Comparison of ENCODE assay signal across 10 cellular contexts in the genomic region with DNA sequence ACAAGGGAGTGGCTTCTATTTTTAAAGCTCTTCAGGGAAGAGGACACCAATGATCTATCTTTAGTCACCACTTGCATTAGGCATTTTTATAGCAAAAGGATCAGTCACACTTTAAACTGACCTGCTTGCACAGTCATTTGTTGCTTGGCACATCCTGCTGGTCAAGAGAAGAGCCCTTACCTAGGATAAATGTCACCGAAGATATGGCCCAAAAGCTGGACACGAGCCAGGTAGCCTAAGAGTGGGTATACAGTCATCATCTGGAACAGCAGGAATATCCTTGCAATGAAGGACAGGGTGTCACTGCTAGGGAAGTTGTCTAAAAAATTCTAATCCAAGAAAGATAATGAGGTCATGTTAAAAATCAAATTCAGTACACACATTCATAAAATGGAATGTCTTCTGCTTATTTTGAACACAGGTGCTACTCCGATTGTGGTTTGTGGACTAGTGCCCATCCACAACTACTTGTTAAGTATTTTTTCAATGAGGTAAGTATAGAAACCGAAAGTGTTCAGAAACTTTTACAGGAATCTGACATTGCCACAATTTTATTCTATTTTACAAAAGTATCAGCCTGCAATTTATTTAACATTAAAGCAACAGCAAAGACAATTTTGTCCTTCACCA.
DNase-seq lines count a peak whose midpoint lies in the region; ATAC-seq, FAIRE-seq and TF ChIP-seq lines count a peak whose summit lies in the region.
"Had no signal": no experiment of that assay in that cellular context is flagged by ENCODE, and none has a peak within 500 bp of the region (broad histone marks: within the 10 kb centered on the region; RNA-seq: fewer than 3 reads in every experiment).

No MANE protein-coding gene starts in this region.

- no peak for DNase-seq in K562 (ENCODE audit: extremely low read depth in 1 of 4, low spot score in 3 of 4)
- peak; percentile 36 for DNase-seq in mesenchymal stem cell
- DNase-seq in GOT3 (lab: John Stamatoyannopoulos, UW): no peak
- DNase-seq in testis: no peak
- no peak for DNase-seq in DMS153 (lab: John Stamatoyannopoulos, UW)
- DNase-seq in D721Med (ENCODE audit: insufficient read length, low spot score): no peak
- DNase-seq: activated gamma-delta T cell had no signal

- no peaks in the 10 kb centered on the region for H4K20me1 ChIP-seq in K562 (replicated peaks; ENCODE audit: control insufficient read depth, insufficient read depth, low read length)

- H3K27me3 ChIP-seq in ACC112 (ENCODE audit: insufficient read depth, low read length) (no peaks in the 10 kb centered on the region), K562 (ENCODE audit: control insufficient read depth in 2 of 2, insufficient read depth in 2 of 2, low read length in 2 of 2) (no peaks in the 10 kb centered on the region), mesenchymal stem cell (ENCODE audit: control insufficient read depth in 1 of 2, insufficient read depth in 1 of 2, low read length in 2 of 2) (no peaks in the 10 kb centered on the region), testis (no peaks in the 10 kb centered on the region)

- H3K4me1 ChIP-seq in ACC112 (ENCODE audit: control insufficient read depth, insufficient read depth, low read length, unreplicated experiment) (peaks cover 42% of the 10 kb centered on the region), K562 (replicated peaks in 1 of 2; ENCODE audit: control insufficient read depth in 2 of 2, insufficient read depth in 2 of 2, low read length in 2 of 2) (no peaks in the 10 kb centered on the region), mesenchymal stem cell (ENCODE audit: control insufficient read depth, insufficient read depth, low read depth, low read length) (no peaks in the 10 kb centered on the region), testis (peaks cover 4% of the 10 kb centered on the region)

- peak overlapping the region; percentile 24 for H2AFZ ChIP-seq in ACC112 (ENCODE audit: low read length, unreplicated experiment)
- H2AFZ ChIP-seq in K562 (ENCODE audit: low read depth, low read length): no peak overlapping the region
- no peak overlapping the region for H2AFZ ChIP-seq in mesenchymal stem cell (ENCODE audit: low read depth, low read length)

- no peaks in the 10 kb centered on the region for H3K36me3 ChIP-seq in ACC112 (ENCODE audit: insufficient read depth, low read length)
- H3K36me3 ChIP-seq in KOPT-K1 (ENCODE audit: insufficient read depth, low read length): 0 out of 2 replicates have a peak, but pooled peaks cover 7% of the 10 kb centered on the region
- H3K36me3 ChIP-seq in K562 (ENCODE audit: control insufficient read depth, insufficient read depth, low read length): no peaks in the 10 kb centered on the region
- no peaks in the 10 kb centered on the region for H3K36me3 ChIP-seq in mesenchymal stem cell (ENCODE audit: control insufficient read depth in 1 of 2, insufficient read depth in 2 of 2, low read depth in 1 of 2, low read length in 2 of 2)
- no peaks in the 10 kb centered on the region for H3K36me3 ChIP-seq in testis (ENCODE audit: low read depth, missing control alignments)

- CTCF ChIA-PET in K562 (lab: Yijun Ruan, JAX; ENCODE audit: low intra/inter-chr PET ratio): no interaction called here

- H3K9me1 ChIP-seq in K562 (ENCODE audit: control insufficient read depth, insufficient read depth, low read length): no peaks in the 10 kb centered on the region

- no peak overlapping the region for H3K18ac ChIP-seq in mesenchymal stem cell (ENCODE audit: low read depth in 1 of 2, low read length in 2 of 2)

- H3K23ac ChIP-seq in mesenchymal stem cell (ENCODE audit: low read length in 2 of 2): no peak overlapping the region

- H3K9ac ChIP-seq in K562 (ENCODE audit: insufficient read depth in 1 of 2, low read depth in 2 of 2, low read length in 2 of 2): no peak overlapping the region
- H3K9ac ChIP-seq in mesenchymal stem cell (ENCODE audit: low read length): peak overlapping the region; percentile 78

- H2AK5ac ChIP-seq in mesenchymal stem cell (ENCODE audit: low read length, severe bottlenecking): no peak overlapping the region

- H4K8ac ChIP-seq in mesenchymal stem cell (ENCODE audit: low read length): no peak overlapping the region

- H3K4ac ChIP-seq in mesenchymal stem cell (ENCODE audit: low read depth in 1 of 2, low read length in 2 of 2): no peak overlapping the region

- H3K14ac ChIP-seq in mesenchymal stem cell (ENCODE audit: low read length in 2 of 2): no peak overlapping the region

- H4K91ac ChIP-seq in mesenchymal stem cell (ENCODE audit: low read length): no peak overlapping the region

- H3K9me3 ChIP-seq in KOPT-K1 (ENCODE audit: insufficient read depth, low read length, poor library complexity, severe bottlenecking) (no peaks in the 10 kb centered on the region), K562 (replicated peaks; ENCODE audit: control insufficient read depth, insufficient read depth, low read depth, low read length) (no peaks in the 10 kb centered on the region), mesenchymal stem cell (ENCODE audit: control insufficient read depth, low read length) (no peaks in the 10 kb centered on the region), testis (no peaks in the 10 kb centered on the region)

- no peak overlapping the region for H2BK120ac ChIP-seq in mesenchymal stem cell (ENCODE audit: low read depth, low read length)

- no peak for TF ChIP-seq POLR2A in K562 (conservative IDR thresholded peaks at IDR 0.05)
- TF ChIP-seq POLR2A in testis (IDR thresholded peaks at IDR 0.05): no peak

- H3K4me3 ChIP-seq in ACC112 (ENCODE audit: low read depth, low read length) (peak overlapping the region; percentile 63), K562 (no peak overlapping the region), mesenchymal stem cell (ENCODE audit: insufficient read depth in 1 of 2, low read depth in 1 of 2, low read length in 2 of 2) (peak overlapping the region in 1 of 2 experiments; percentile 52), testis (no peak overlapping the region)

- ATAC-seq in K562: no peak
- ATAC-seq: stimulated activated effector memory CD8-positive, alpha-beta T cell treated with anti-CD3 and anti-CD28 coated beads, Interleukin-12 subunit alpha, Interleukin-12 subunit beta, amount 100 ng/mL, for 72 hours had no signal

- H3K27ac ChIP-seq in ACC112 (ENCODE audit: low read depth, low read length) (peak overlapping the region; percentile 77), KOPT-K1 (ENCODE audit: low read depth, low read length, poor library complexity, severe bottlenecking) (peak overlapping the region; percentile 33), K562 (ENCODE audit: extremely low read depth, low read depth, low read length) (no peak overlapping the region), mesenchymal stem cell (ENCODE audit: low read length, poor library complexity, severe bottlenecking) (no peak overlapping the region), testis (peak overlapping the region in 1 of 2 donors; percentile 57)

- TF ChIP-seq CTCF in K562 (IDR thresholded peaks at IDR 0.05 in 2 of 3, conservative IDR thresholded peaks at IDR 0.05 in 1 of 3; ENCODE audit: insufficient read depth in 2 of 3, low read depth in 1 of 3, low read length in 3 of 3) (no peak), testis (IDR thresholded peaks at IDR 0.05) (no peak), D721Med (IDR thresholded peaks at IDR 0.05; ENCODE audit: insufficient read depth, missing control alignments) (no peak)

- FAIRE-seq in K562 (lab: Jason Lieb, UNC) (no peak), D721Med (lab: Jason Lieb, UNC) (no peak)

- no peak for TF ChIP-seq EP300 in K562 (IDR thresholded peaks at IDR 0.05; ENCODE audit: low read length)

- peaks cover 2% of the 10 kb centered on the region for H3K79me1 ChIP-seq in mesenchymal stem cell (replicated peaks; ENCODE audit: low read length, poor library complexity, severe bottlenecking)

- BruUV-seq in K562 (replicated peaks; lab: Mats Ljungman, UMichigan): no TSS peak

- peak overlapping the region in 1 of 2 experiments; percentile 17 for H2BK12ac ChIP-seq in mesenchymal stem cell (ENCODE audit: low read length in 2 of 2)

- intact Hi-C loops in K562 (cut with micrococcal nuclease) (no loop called here), testis (cut with DNase I; ENCODE audit: low total_unique reads) (no loop called here)

- no peaks in the 10 kb centered on the region for H3K79me2 ChIP-seq in ACC112 (ENCODE audit: control insufficient read depth, insufficient read depth, low read length, unreplicated experiment)
- no peaks in the 10 kb centered on the region for H3K79me2 ChIP-seq in K562 (ENCODE audit: control insufficient read depth, insufficient read depth, low read length)

- POLR2A ChIA-PET in K562 (lab: Yijun Ruan, JAX): no interaction called here

- H3K4me2 ChIP-seq in K562 (ENCODE audit: insufficient read depth, low read length) (no peak overlapping the region), mesenchymal stem cell (ENCODE audit: low read length, poor library complexity, severe bottlenecking) (no peak overlapping the region)

- no peak for TF ChIP-seq RAD21 in K562 (CRISPR knock-in tag; conservative IDR thresholded peaks at IDR 0.05 in 1 of 2, IDR thresholded peaks at IDR 0.05 in 1 of 2)

- in situ Hi-C loops in K562 (cut with MboI): no loop called here

- H2BK15ac ChIP-seq in mesenchymal stem cell (ENCODE audit: low read depth, poor library complexity, severe bottlenecking): no peak overlapping the region

- no peak overlapping the region for H2BK5ac ChIP-seq in mesenchymal stem cell (ENCODE audit: low read depth, low read length, poor library complexity, severe bottlenecking)

- WGBS in K562 (ENCODE audit: insufficient coverage, low coverage, missing lambda C conversion rate): 57% methylated on average over 4 of the region's 4 CpGs
- WGBS in mesenchymal stem cell: 75% methylated on average over 2 of the region's 4 CpGs
- 62 to 72% methylated on average over 4 of the region's 4 CpGs for WGBS in testis, 2 donors

TF ChIP-seq in K562, 482 proteins besides CTCF, POLR2A, EP300 and RAD21:
- TF ChIP-seq RNF2 (IDR thresholded peaks at IDR 0.05): no peak
- TF ChIP-seq PML (IDR thresholded peaks at IDR 0.05; ENCODE audit: low read length): no peak
- TF ChIP-seq PHF20 (IDR thresholded peaks at IDR 0.05; ENCODE audit: partially characterized antibody): no peak
- TF ChIP-seq, protein P1, sequence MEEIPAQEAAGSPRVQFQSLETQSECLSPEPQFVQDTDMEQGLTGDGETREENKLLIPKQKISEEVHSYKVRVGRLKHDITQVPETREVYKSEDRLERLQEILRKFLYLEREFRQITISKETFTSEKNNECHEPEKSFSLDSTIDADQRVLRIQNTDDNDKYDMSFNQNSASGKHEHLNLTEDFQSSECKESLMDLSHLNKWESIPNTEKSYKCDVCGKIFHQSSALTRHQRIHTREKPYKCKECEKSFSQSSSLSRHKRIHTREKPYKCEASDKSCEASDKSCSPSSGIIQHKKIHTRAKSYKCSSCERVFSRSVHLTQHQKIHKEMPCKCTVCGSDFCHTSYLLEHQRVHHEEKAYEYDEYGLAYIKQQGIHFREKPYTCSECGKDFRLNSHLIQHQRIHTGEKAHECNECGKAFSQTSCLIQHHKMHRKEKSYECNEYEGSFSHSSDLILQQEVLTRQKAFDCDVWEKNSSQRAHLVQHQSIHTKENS (CRISPR knock-in tag; IDR thresholded peaks at IDR 0.05): no peak
- peak; percentile 21; the same call in 1 of the 2 replicates for TF ChIP-seq NFIC (IDR thresholded peaks at IDR 0.05)

Comparison
In these comparisons a context has a peak if more than half of its experiments do, and no peak if none do; other contexts are left out.
1. H3K27ac ChIP-seq: peak in ACC112 (single experiment) and KOPT-K1 (single experiment); none in K562 (single experiment) and mesenchymal stem cell (single experiment).